2 cellular contexts compared by ENCODE assay signal in the genomic region with DNA sequence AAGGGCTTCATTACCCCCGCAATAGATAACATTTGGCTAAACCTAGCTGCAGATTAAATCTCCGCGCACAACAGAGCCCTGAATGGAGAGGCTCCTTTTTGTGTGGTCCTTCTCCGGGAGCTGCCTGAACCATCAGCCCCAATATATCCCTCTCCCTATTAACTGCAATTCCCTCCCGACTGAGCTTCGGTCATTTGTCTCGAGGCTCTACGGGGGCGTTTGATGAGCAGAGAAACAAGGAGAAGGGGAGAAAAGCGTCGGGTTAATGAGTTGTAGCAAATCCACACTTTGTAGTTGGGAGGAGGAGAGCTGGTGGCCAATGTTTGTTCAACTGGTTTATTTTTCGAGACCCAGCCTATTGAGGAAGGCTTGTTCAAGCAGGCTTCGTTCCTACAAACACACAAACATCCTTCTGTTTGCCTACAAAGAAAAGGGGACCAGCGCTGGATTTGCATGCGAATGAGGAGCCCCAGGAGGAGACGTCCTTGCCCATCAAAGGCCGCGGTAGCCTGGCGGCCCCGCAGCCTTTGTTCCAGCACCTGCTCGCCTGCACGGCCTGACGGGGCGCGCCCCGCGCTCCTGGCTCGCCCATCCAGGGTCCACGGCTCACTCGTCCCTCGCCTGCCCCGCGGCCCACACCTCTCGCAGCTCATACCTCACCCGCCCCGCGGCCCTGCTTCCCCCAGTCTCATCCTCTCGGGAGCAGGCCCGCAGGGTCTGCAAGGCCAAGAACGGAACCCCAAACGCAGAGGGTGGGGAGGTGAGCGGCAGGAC.
TF ChIP-seq lines count a peak whose summit lies in the region.

No MANE protein-coding gene starts in this region.

TF ChIP-seq in SK-N-SH, 30 proteins besides CTCF, POLR2A, EP300 and RAD21 (continued from another document):
- TF ChIP-seq TCF12 (IDR thresholded peaks at IDR 0.05) = no peak
- TF ChIP-seq GABPA (IDR thresholded peaks at IDR 0.05; ENCODE audit: low read depth) = no peak
- TF ChIP-seq POLR2AphosphoS5 (IDR thresholded peaks at IDR 0.05; ENCODE audit: low read depth, low read length) = no peak
- TF ChIP-seq NFIC (IDR thresholded peaks at IDR 0.05; ENCODE audit: borderline replicate concordance) = no peak
- TF ChIP-seq MEF2A (IDR thresholded peaks at IDR 0.05; ENCODE audit: borderline replicate concordance, low read depth) = no peak
- no peak for TF ChIP-seq YY1 (IDR thresholded peaks at IDR 0.05; ENCODE audit: low read depth)
- TF ChIP-seq, protein P1, sequence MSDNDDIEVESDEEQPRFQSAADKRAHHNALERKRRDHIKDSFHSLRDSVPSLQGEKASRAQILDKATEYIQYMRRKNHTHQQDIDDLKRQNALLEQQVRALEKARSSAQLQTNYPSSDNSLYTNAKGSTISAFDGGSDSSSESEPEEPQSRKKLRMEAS (IDR thresholded peaks at IDR 0.05; ENCODE audit: low read depth) = no peak
- TF ChIP-seq, protein P2, sequence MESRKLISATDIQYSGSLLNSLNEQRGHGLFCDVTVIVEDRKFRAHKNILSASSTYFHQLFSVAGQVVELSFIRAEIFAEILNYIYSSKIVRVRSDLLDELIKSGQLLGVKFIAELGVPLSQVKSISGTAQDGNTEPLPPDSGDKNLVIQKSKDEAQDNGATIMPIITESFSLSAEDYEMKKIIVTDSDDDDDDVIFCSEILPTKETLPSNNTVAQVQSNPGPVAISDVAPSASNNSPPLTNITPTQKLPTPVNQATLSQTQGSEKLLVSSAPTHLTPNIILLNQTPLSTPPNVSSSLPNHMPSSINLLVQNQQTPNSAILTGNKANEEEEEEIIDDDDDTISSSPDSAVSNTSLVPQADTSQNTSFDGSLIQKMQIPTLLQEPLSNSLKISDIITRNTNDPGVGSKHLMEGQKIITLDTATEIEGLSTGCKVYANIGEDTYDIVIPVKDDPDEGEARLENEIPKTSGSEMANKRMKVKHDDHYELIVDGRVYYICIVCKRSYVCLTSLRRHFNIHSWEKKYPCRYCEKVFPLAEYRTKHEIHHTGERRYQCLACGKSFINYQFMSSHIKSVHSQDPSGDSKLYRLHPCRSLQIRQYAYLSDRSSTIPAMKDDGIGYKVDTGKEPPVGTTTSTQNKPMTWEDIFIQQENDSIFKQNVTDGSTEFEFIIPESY (IDR thresholded peaks at IDR 0.05; ENCODE audit: borderline replicate concordance, low read depth) = no peak
- TF ChIP-seq RXRA (IDR thresholded peaks at IDR 0.05; ENCODE audit: borderline replicate concordance, low read depth) = no peak
- TF ChIP-seq FOXM1 (IDR thresholded peaks at IDR 0.05; ENCODE audit: low read depth) = no peak
- no peak for TF ChIP-seq CHD2 (IDR thresholded peaks at IDR 0.05; ENCODE audit: low read length, partially characterized antibody)
- TF ChIP-seq SIN3A (IDR thresholded peaks at IDR 0.05; ENCODE audit: borderline replicate concordance, low read depth, low read length) = no peak
- TF ChIP-seq, protein P3, sequence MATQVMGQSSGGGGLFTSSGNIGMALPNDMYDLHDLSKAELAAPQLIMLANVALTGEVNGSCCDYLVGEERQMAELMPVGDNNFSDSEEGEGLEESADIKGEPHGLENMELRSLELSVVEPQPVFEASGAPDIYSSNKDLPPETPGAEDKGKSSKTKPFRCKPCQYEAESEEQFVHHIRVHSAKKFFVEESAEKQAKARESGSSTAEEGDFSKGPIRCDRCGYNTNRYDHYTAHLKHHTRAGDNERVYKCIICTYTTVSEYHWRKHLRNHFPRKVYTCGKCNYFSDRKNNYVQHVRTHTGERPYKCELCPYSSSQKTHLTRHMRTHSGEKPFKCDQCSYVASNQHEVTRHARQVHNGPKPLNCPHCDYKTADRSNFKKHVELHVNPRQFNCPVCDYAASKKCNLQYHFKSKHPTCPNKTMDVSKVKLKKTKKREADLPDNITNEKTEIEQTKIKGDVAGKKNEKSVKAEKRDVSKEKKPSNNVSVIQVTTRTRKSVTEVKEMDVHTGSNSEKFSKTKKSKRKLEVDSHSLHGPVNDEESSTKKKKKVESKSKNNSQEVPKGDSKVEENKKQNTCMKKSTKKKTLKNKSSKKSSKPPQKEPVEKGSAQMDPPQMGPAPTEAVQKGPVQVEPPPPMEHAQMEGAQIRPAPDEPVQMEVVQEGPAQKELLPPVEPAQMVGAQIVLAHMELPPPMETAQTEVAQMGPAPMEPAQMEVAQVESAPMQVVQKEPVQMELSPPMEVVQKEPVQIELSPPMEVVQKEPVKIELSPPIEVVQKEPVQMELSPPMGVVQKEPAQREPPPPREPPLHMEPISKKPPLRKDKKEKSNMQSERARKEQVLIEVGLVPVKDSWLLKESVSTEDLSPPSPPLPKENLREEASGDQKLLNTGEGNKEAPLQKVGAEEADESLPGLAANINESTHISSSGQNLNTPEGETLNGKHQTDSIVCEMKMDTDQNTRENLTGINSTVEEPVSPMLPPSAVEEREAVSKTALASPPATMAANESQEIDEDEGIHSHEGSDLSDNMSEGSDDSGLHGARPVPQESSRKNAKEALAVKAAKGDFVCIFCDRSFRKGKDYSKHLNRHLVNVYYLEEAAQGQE (IDR thresholded peaks at IDR 0.05; ENCODE audit: low read depth, low read length) = no peak
- TF ChIP-seq, protein P4, sequence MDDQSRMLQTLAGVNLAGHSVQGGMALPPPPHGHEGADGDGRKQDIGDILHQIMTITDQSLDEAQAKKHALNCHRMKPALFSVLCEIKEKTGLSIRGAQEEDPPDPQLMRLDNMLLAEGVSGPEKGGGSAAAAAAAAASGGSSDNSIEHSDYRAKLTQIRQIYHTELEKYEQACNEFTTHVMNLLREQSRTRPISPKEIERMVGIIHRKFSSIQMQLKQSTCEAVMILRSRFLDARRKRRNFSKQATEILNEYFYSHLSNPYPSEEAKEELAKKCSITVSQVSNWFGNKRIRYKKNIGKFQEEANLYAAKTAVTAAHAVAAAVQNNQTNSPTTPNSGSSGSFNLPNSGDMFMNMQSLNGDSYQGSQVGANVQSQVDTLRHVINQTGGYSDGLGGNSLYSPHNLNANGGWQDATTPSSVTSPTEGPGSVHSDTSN (IDR thresholded peaks at IDR 0.05) = no peak
- no peak for TF ChIP-seq GATA2 (CRISPR knock-in tag; IDR thresholded peaks at IDR 0.05)

TF ChIP-seq in SK-N-SH treated with all-trans-retinoic acid at 6 μM for 48 hours, 23 proteins besides CTCF, POLR2A, EP300 and RAD21 (continued from another document):
- TF ChIP-seq, protein P5, sequence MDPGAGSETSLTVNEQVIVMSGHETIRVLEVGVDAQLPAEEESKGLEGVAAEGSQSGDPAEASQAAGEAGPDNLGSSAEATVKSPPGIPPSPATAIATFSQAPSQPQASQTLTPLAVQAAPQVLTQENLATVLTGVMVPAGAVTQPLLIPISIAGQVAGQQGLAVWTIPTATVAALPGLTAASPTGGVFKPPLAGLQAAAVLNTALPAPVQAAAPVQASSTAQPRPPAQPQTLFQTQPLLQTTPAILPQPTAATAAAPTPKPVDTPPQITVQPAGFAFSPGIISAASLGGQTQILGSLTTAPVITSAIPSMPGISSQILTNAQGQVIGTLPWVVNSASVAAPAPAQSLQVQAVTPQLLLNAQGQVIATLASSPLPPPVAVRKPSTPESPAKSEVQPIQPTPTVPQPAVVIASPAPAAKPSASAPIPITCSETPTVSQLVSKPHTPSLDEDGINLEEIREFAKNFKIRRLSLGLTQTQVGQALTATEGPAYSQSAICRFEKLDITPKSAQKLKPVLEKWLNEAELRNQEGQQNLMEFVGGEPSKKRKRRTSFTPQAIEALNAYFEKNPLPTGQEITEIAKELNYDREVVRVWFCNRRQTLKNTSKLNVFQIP (CRISPR knock-in tag; IDR thresholded peaks at IDR 0.05; ENCODE audit: borderline replicate concordance, low read depth) = no peak
